1 cellular context compared by ENCODE assay signal in the genomic region with DNA sequence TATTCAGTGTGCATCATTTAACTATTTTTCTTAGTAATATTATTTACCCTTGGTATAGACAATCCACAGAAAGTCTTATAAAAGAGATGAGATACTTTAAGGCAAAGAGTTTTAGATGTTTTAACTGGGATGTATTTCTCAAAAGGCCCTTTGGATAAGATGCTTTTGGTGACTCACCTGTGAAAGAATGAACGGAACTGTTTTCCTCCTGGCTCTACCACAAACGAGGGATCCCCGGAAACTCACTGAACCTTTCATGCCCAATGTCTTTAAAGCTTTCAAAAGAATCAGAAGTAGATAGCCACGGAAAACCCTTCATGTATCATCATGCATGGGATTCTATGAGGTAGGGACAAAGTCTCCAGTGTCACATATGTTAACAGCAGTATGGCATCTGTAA.
TF ChIP-seq lines count a peak whose summit lies in the region.

No MANE protein-coding gene starts in this region.

TF ChIP-seq in GM12878, 131 proteins besides CTCF, POLR2A, EP300 and RAD21:
- TF ChIP-seq ZNF24 (IDR thresholded peaks at IDR 0.05) (no peak), ZNF384 (IDR thresholded peaks at IDR 0.05; ENCODE audit: borderline replicate concordance, low read depth, low read length) (no peak), TCF3 (IDR thresholded peaks at IDR 0.05; ENCODE audit: borderline replicate concordance, insufficient read depth, low read depth, low read length) (no peak), NR2F1 (conservative IDR thresholded peaks at IDR 0.05) (no peak), SREBF1 (IDR thresholded peaks at IDR 0.05; ENCODE audit: low read length) (no peak), IKZF1 (conservative IDR thresholded peaks at IDR 0.05) (no peak), YY1 (IDR thresholded peaks at IDR 0.05; ENCODE audit: low read depth, low read length) (no peak), POLR2AphosphoS2 (IDR thresholded peaks at IDR 0.05; ENCODE audit: low read depth, low read length) (no peak), RAD51 (IDR thresholded peaks at IDR 0.05) (no peak), RB1 (IDR thresholded peaks at IDR 0.05; ENCODE audit: borderline replicate concordance) (no peak)
- TF ChIP-seq, protein P1, sequence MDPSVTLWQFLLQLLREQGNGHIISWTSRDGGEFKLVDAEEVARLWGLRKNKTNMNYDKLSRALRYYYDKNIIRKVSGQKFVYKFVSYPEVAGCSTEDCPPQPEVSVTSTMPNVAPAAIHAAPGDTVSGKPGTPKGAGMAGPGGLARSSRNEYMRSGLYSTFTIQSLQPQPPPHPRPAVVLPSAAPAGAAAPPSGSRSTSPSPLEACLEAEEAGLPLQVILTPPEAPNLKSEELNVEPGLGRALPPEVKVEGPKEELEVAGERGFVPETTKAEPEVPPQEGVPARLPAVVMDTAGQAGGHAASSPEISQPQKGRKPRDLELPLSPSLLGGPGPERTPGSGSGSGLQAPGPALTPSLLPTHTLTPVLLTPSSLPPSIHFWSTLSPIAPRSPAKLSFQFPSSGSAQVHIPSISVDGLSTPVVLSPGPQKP (IDR thresholded peaks at IDR 0.05; ENCODE audit: low read depth, low read length), result no peak
- TF ChIP-seq, protein P2, sequence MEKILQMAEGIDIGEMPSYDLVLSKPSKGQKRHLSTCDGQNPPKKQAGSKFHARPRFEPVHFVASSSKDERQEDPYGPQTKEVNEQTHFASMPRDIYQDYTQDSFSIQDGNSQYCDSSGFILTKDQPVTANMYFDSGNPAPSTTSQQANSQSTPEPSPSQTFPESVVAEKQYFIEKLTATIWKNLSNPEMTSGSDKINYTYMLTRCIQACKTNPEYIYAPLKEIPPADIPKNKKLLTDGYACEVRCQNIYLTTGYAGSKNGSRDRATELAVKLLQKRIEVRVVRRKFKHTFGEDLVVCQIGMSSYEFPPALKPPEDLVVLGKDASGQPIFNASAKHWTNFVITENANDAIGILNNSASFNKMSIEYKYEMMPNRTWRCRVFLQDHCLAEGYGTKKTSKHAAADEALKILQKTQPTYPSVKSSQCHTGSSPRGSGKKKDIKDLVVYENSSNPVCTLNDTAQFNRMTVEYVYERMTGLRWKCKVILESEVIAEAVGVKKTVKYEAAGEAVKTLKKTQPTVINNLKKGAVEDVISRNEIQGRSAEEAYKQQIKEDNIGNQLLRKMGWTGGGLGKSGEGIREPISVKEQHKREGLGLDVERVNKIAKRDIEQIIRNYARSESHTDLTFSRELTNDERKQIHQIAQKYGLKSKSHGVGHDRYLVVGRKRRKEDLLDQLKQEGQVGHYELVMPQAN (conservative IDR thresholded peaks at IDR 0.05), result no peak
TF ChIP-seq in GM12878: peak in this region for 0.
